Comparison of ENCODE assay signal across 8 cellular contexts in genomic region chr2:175167792-175168563, GRCh38. TPM values are rescaled to one million over a fixed set of nuclear protein-coding genes. Genes with fewer than 3 reads are reported as not detected.
A peak's percentile ranks its signal among the peaks of the same experiment; 100 is the strongest.
DNase-seq lines count a peak whose midpoint lies in the region; ATAC-seq and TF ChIP-seq lines count a peak whose summit lies in the region.

A gene with protein sequence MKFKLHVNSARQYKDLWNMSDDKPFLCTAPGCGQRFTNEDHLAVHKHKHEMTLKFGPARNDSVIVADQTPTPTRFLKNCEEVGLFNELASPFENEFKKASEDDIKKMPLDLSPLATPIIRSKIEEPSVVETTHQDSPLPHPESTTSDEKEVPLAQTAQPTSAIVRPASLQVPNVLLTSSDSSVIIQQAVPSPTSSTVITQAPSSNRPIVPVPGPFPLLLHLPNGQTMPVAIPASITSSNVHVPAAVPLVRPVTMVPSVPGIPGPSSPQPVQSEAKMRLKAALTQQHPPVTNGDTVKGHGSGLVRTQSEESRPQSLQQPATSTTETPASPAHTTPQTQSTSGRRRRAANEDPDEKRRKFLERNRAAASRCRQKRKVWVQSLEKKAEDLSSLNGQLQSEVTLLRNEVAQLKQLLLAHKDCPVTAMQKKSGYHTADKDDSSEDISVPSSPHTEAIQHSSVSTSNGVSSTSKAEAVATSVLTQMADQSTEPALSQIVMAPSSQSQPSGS (minus strand): TSS chr2:175168203. CDS start chr2:175136443, 31,760 bp downstream.

- H3K4me3 ChIP-seq in KMS-11 (IDR thresholded peaks at IDR 0.05; ENCODE audit: insufficient read depth, low read depth, low read length) (peak within 1 kb of the TSS; percentile 71), Peyer's patch (peak within 1 kb of the TSS; percentile 87 to 95 (median 93)), esophagus (ENCODE audit: low read depth in 1 of 2, low read length in 2 of 2) (peak within 1 kb of the TSS; percentile 86 to 97), mucosa of stomach (ENCODE audit: low read length) (peak within 1 kb of the TSS; percentile 100)

- TF ChIP-seq POLR2A in Peyer's patch (IDR thresholded peaks at IDR 0.05): peak in 1 of 2 donors; percentile 75

- H3K27me3 ChIP-seq in KMS-11 (ENCODE audit: insufficient read depth, low read depth) (no peaks in the 10 kb centered on the region), Peyer's patch (no peaks in the 10 kb centered on the region), esophagus (ENCODE audit: control insufficient read depth in 1 of 2, insufficient read depth in 2 of 2, low read length in 2 of 2) (no peaks in the 10 kb centered on the region), mucosa of stomach (ENCODE audit: control insufficient read depth, insufficient read depth, low read length) (no peaks in the 10 kb centered on the region)

- H4K20me1 ChIP-seq in KMS-11 (ENCODE audit: insufficient read depth): no peaks in the 10 kb centered on the region

- H3K79me2 ChIP-seq in KMS-11 (ENCODE audit: insufficient read depth, low read depth): peaks cover 44% of the 10 kb centered on the region

- peak within 1 kb of the TSS; percentile 89 for H3K4me2 ChIP-seq in KMS-11

- H3K9ac ChIP-seq in KMS-11 (peak within 1 kb of the TSS; percentile 78), mucosa of stomach (ENCODE audit: low read length) (peak within 1 kb of the TSS; percentile 95)

- H3K27ac ChIP-seq in KMS-11: peak within 1 kb of the TSS; percentile 61
- H3K27ac ChIP-seq in Peyer's patch: peak within 1 kb of the TSS; percentile 86 to 94 (median 90)
- H3K27ac ChIP-seq in esophagus (ENCODE audit: low read depth in 2 of 2, low read length in 1 of 2): peak within 1 kb of the TSS; percentile 90 to 98

- ATAC-seq in GM21737 (IDR thresholded peaks at IDR 0.05; ENCODE audit: unreplicated experiment): peak; percentile 92

- WGBS in esophagus, 2 donors: 0% methylated on average over 54 to 56 of the region's 56 CpGs

- H3K36me3 ChIP-seq in KMS-11 (ENCODE audit: insufficient read depth) (no peaks in the 10 kb centered on the region), Peyer's patch (no peaks in the 10 kb centered on the region), esophagus (ENCODE audit: control insufficient read depth in 2 of 2, insufficient read depth in 2 of 2, low read length in 1 of 2) (no peaks in the 10 kb centered on the region), mucosa of stomach (ENCODE audit: control insufficient read depth, insufficient read depth, low read length) (no peaks in the 10 kb centered on the region)

- H3K4me1 ChIP-seq in KMS-11 (ENCODE audit: low read depth, poor library complexity, severe bottlenecking) (peaks cover 55% of the 10 kb centered on the region), Peyer's patch (peaks cover 0 to 11% (median 2%) of the 10 kb centered on the region in 4 donors), esophagus (ENCODE audit: control insufficient read depth in 2 of 2, insufficient read depth in 2 of 2, low read length in 1 of 2) (no peaks in the 10 kb centered on the region), mucosa of stomach (ENCODE audit: control insufficient read depth, insufficient read depth, low read length) (no peaks in the 10 kb centered on the region)

- H3K9me3 ChIP-seq in Peyer's patch (no peaks in the 10 kb centered on the region), esophagus (ENCODE audit: control insufficient read depth in 2 of 2, insufficient read depth in 1 of 2, low read depth in 1 of 2, low read length in 1 of 2) (no peaks in the 10 kb centered on the region), mucosa of stomach (ENCODE audit: control insufficient read depth, low read length) (no peaks in the 10 kb centered on the region)

- TF ChIP-seq CTCF in KMS-11 (conservative IDR thresholded peaks at IDR 0.05; ENCODE audit: low read depth, low read length) (no peak), Peyer's patch (IDR thresholded peaks at IDR 0.05) (peak in 2 of 6 experiments; percentile 8 to 24)

- DNase-seq in DMS53 treated with DMSO at 0.1 percent for 48 hours (lab: John Stamatoyannopoulos, UW; ENCODE audit: unreplicated experiment) (peak; percentile 99), Peyer's patch (peak; percentile 97 to 99 (median 98))
- DNase-seq in activated T-cell treated with anti-CD3 and anti-CD28 coated beads, Interleukin-2, amount 50 U/mL, for 48 hours: peak; percentile 97
- DNase-seq in stimulated activated CD8-positive, alpha-beta memory T cell treated with anti-CD3 and anti-CD28 coated beads, Interleukin-7, amount 100 ng/mL, for 1 hour (ENCODE audit: low read depth in 2 of 2): peak; percentile 87 to 91

- peak within 1 kb of the TSS; percentile 70 for H2AFZ ChIP-seq in KMS-11 (ENCODE audit: low read depth)

RNA-seq across cellular contexts. Expression of the gene that starts here (rescaled TPM):
- total RNA-seq in Peyer's patch: 10 to 100 TPM; 46.8 to 54.5 (median 51.0) TPM
- polyA plus RNA-seq in esophagus: 1 to 10 TPM; 6.8 to 8.1 TPM

Comparison
In these comparisons a context has a peak if more than half of its experiments do, and no peak if none do; other contexts are left out.
1. Peak in every context shown above with its lines: DNase-seq, ATAC-seq, H3K4me3 ChIP-seq and H3K27ac ChIP-seq.